ENCODE assay signal across 8 cellular contexts in the genomic region with DNA sequence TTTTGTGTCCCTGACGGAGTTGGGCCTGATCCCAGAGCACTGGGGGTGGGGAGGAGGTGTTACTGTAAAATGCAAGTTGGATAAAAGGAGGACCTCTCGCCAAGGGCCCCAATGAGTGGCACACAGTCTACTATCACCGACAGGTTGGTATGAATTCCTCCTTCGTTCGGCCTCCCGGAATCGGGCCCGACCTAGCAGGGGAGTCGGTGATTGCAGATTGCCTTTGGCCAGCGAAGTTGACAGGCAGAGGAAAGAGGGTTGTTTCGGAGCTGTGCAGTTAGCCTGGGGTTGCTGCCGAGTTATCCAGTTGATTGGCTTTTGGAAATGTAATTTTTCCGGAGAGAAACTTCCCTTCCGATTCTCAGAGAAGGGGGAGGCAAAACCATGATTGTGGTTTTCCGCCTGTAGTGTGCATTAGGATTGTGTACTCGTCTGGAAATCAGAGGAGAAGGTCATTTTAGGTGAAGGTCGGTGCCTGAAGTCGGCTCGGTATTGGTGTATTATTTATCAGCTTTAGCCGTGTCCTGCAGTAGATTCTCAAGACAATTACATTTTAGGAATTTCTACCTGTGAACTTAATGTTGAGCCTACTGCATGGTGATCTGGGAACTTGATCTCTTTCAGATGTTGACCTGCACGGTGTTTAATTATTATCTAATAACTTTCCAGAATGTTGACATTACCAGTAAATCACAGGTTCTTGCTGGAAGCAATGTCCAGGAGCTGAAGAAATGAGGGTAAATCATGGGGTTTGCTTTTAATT. TPM values are rescaled to one million over a fixed set of nuclear protein-coding genes. Genes with fewer than 3 reads are reported as not detected.
DNase-seq lines count a peak whose midpoint lies in the region; ATAC-seq and TF ChIP-seq lines count a peak whose summit lies in the region.

No MANE protein-coding gene starts in this region.

- H3K36me3 Mint-ChIP-seq in CD14-positive monocyte: peaks cover 7 to 9% of the 10 kb centered on the region in 2 donors

- intact Hi-C loops in CD14-positive monocyte (cut with micrococcal nuclease): no loop called here

- in situ Hi-C loops in GM13976 (cut with MboI; ENCODE audit: low sequenced_read_pairs, unreplicated experiment): no loop called here

- peak overlapping the region; percentile 89 to 92 for H3K4me3 Mint-ChIP-seq in CD14-positive monocyte

- peaks cover 3 to 29% (median 18%) of the 10 kb centered on the region in 7 donors for H3K9me3 Mint-ChIP-seq in CD14-positive monocyte

- H3K27ac Mint-ChIP-seq in CD14-positive monocyte: peak overlapping the region in 1 of 7 donors; percentile 50

- peak overlapping the region; percentile 90 for H3K27ac ChIP-seq in WERI-Rb-1
- H3K27ac ChIP-seq in epithelial cell of prostate: peak overlapping the region; percentile 91

- peaks cover 79 to 92% (median 86%) of the 10 kb centered on the region in 3 donors for H3K27me3 Mint-ChIP-seq in CD14-positive monocyte (ENCODE audit: low read depth in 3 of 3)

- DNase-seq in CD14-positive monocyte (ENCODE audit: low spot score): no peak
- DNase-seq in WERI-Rb-1: peak; percentile 11
- DNase-seq in epithelial cell of prostate (ENCODE audit: low read depth, low spot score): no peak
- DNase-seq in myocyte (ENCODE audit: low read depth): peak; percentile 37
- no peak for DNase-seq in GM13976 (ENCODE audit: low spot score)
- no peak for DNase-seq in NOMO-1 treated with dmso at 0.1 percent for 144 hours (lab: John Stamatoyannopoulos, UW; ENCODE audit: unreplicated experiment)

- H3K4me3 ChIP-seq in WERI-Rb-1 (ENCODE audit: low read depth, low read length): peak overlapping the region; percentile 98

- no peaks in the 10 kb centered on the region for H3K9me3 ChIP-seq in WERI-Rb-1 (ENCODE audit: severe bottlenecking)

- peaks cover 3% of the 10 kb centered on the region; the same call in 1 of the 2 replicates for H3K36me3 ChIP-seq in WERI-Rb-1

- ATAC-seq in HG03045 (IDR thresholded peaks at IDR 0.05; ENCODE audit: unreplicated experiment): peak; percentile 0
- ATAC-seq in GM21390 (IDR thresholded peaks at IDR 0.05; ENCODE audit: unreplicated experiment): no peak

- H3K27me3 ChIP-seq in WERI-Rb-1 (ENCODE audit: insufficient read depth, low read depth, severe bottlenecking): no peaks in the 10 kb centered on the region

- TF ChIP-seq CTCF in CD14-positive monocyte (IDR thresholded peaks at IDR 0.05) (no peak), WERI-Rb-1 (IDR thresholded peaks at IDR 0.05; ENCODE audit: low read depth, low read length) (no peak), GM13976 (IDR thresholded peaks at IDR 0.05; ENCODE audit: borderline replicate concordance, control extremely low read depth, extremely low read depth, insufficient read depth, missing control alignments) (no peak)

- H3K4me1 Mint-ChIP-seq in CD14-positive monocyte: peaks cover 19% of the 10 kb centered on the region

RNA-seq across cellular contexts. Expression of a gene that starts 1.1 kb away (rescaled TPM):
- under 1 TPM; 0.25 to 0.27 TPM for polyA plus RNA-seq in CD14-positive monocyte
- 85.1 and 85.6 TPM in 2 replicates for total RNA-seq in myocyte
- polyA plus RNA-seq in myocyte (2012): 32.7 TPM

RNA-seq across cellular contexts. Expression of a gene that starts 12.2 kb away (rescaled TPM):
- polyA plus RNA-seq in CD14-positive monocyte: not detected
- total RNA-seq in myocyte: 17.7 and 24.2 TPM in 2 replicates
- polyA plus RNA-seq in myocyte (2012): 11.5 TPM

Comparison
In these comparisons a context has a peak if more than half of its experiments do, and no peak if none do; other contexts are left out.
1. DNase-seq: peak in WERI-Rb-1 (single experiment) and myocyte (single experiment); none in CD14-positive monocyte (single experiment), epithelial cell of prostate (single experiment), GM13976 (single experiment) and NOMO-1 treated with dmso at 0.1 percent for 144 hours (single experiment).